Comparison of ENCODE assay signal across 11 cellular contexts in the genomic region with DNA sequence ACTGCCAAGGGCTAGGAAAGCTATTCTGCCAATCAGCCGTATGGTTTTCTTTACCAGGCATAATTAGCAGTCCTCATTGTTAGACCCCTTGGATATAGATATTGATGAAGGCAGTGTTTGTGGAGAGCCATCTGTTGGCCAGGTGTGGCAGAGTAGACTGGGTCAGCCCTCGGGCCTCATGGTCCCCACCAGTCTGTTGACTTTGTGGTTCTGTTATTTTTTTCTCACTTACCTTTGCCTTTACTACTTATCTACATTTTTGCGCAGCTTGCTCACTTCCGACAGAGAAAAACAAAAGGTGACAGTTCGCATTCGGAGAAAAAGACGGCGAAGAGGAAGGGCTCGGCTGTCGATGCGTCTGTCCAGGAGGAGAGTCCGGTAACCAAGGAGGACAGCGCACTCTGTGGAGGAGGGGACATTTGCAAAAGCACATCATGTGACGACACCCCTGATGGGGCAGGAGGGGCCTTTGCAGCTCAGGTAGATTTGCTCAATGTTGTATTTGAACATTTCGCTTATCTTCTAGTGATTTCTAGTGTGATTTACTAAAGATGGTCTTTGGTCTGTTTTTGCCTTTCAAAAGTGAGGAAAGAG. TPM values are rescaled to one million over a fixed set of nuclear protein-coding genes. Genes with fewer than 3 reads are reported as not detected.
DNase-seq lines count a peak whose midpoint lies in the region; ATAC-seq and TF ChIP-seq lines count a peak whose summit lies in the region.
"Had no signal": no experiment of that assay in that cellular context is flagged by ENCODE, and none has a peak within 500 bp of the region (broad histone marks: within the 10 kb centered on the region; RNA-seq: fewer than 3 reads in every experiment).

No MANE protein-coding gene starts in this region.

- CTCF ChIA-PET in Panc1 (lab: Charles Lee) = no interaction called here
- CTCF ChIA-PET in activated CD8-positive, alpha-beta memory T cell treated with anti-CD3 and anti-CD28 coated beads, Interleukin-2, amount 10 ng/mL, durations not matched to agents 7 days and 5 days (lab: Charles Lee) = interaction anchor here (0.9 to 1.7 kb wide), 13 partner anchors 13 to 356 kb away, joined by 3 to 12 read pairs (median 3); partner anchors contain the start of genes PRMT2 and YBEY

- no peaks in the 10 kb centered on the region for H3K9me3 ChIP-seq in Panc1 (ENCODE audit: control insufficient read depth, insufficient read depth, low read depth, low read length)
- H3K9me3 ChIP-seq: vagina had no signal

- peak; percentile 10 for TF ChIP-seq CTCF in GM12873 (IDR thresholded peaks at IDR 0.05; ENCODE audit: insufficient read depth, low read depth, low read length, missing control alignments)
- TF ChIP-seq CTCF in Panc1 (IDR thresholded peaks at IDR 0.05) = no peak
- no peak for TF ChIP-seq CTCF in glutamatergic neuron (IDR thresholded peaks at IDR 0.05; ENCODE audit: partially characterized antibody, unreplicated experiment)

- intact Hi-C loops in Panc1 (cut with micrococcal nuclease; ENCODE audit: unreplicated experiment) = no loop called here

- DNase-seq in Panc1 (ENCODE audit: low read depth, low spot score) (no peak), glutamatergic neuron (peak; percentile 31), left lobe of liver (ENCODE audit: low spot score) (no peak), SKM-1 (lab: John Stamatoyannopoulos, UW; ENCODE audit: unreplicated experiment) (no peak), H4 (ENCODE audit: low spot score) (no peak)
- no peak for DNase-seq in activated CD8-positive, alpha-beta memory T cell treated with anti-CD3 and anti-CD28 coated beads, Interleukin-2, amount 10 ng/mL, durations not matched to agents 7 days and 5 days
- DNase-seq: left colon, OCI-M1 had no signal

- in situ Hi-C loops in Panc1 (cut with HindIII; ENCODE audit: low pct_unique_long_range_greater_than_20kb, low sequenced_read_pairs) = no loop called here

- H3K79me2 ChIP-seq in ACC112 (ENCODE audit: control insufficient read depth, insufficient read depth, low read length, unreplicated experiment) = peaks cover 83% of the 10 kb centered on the region

- H3K4me1 Mint-ChIP-seq in glutamatergic neuron (ENCODE audit: low read depth, unreplicated experiment) = peaks cover 19% of the 10 kb centered on the region
- peaks cover 24% of the 10 kb centered on the region for H3K4me1 Mint-ChIP-seq in activated CD8-positive, alpha-beta memory T cell treated with anti-CD3 and anti-CD28 coated beads, Interleukin-2, amount 10 ng/mL, durations not matched to agents 7 days and 5 days

- ATAC-seq in Panc1 = no peak
- ATAC-seq in left lobe of liver = no peak
- no peak for ATAC-seq in activated CD8-positive, alpha-beta memory T cell treated with anti-CD3 and anti-CD28 coated beads, Interleukin-2, amount 10 ng/mL, durations not matched to agents 7 days and 5 days
- ATAC-seq: left colon had no signal

- H3K4me3 Mint-ChIP-seq in glutamatergic neuron (ENCODE audit: unreplicated experiment) = peak overlapping the region; percentile 97
- no peak overlapping the region for H3K4me3 Mint-ChIP-seq in activated CD8-positive, alpha-beta memory T cell treated with anti-CD3 and anti-CD28 coated beads, Interleukin-2, amount 10 ng/mL, durations not matched to agents 7 days and 5 days

- peak overlapping the region; percentile 93; the same call in 1 of the 2 replicates for H3K4me3 ChIP-seq in ACC112 (ENCODE audit: low read depth, low read length)
- peak overlapping the region; percentile 55 to 71; a peak in 3 of 4 replicates for H3K4me3 ChIP-seq in Panc1 (ENCODE audit: low read depth in 2 of 2, low read length in 2 of 2)

- POLR2A ChIA-PET in Panc1 (lab: Charles Lee) = no interaction called here

- H3K27ac ChIP-seq in ACC112 (ENCODE audit: low read depth, low read length) (no peak overlapping the region), Panc1 (ENCODE audit: low read length) (peak overlapping the region; percentile 88)

- no peaks in the 10 kb centered on the region; the same call in 1 of the 2 replicates for H3K36me3 ChIP-seq in ACC112 (ENCODE audit: insufficient read depth, low read length)
- H3K36me3 ChIP-seq in Panc1 (ENCODE audit: control insufficient read depth, insufficient read depth, low read length) = peaks cover 2% of the 10 kb centered on the region; the same call in 1 of the 2 replicates

- TSS peak; percentile 72 for BruUV-seq in Panc1 (replicated peaks; lab: Mats Ljungman, UMichigan)

- peaks cover 16% of the 10 kb centered on the region for H3K27me3 Mint-ChIP-seq in glutamatergic neuron (ENCODE audit: unreplicated experiment)
- no peaks in the 10 kb centered on the region for H3K27me3 Mint-ChIP-seq in activated CD8-positive, alpha-beta memory T cell treated with anti-CD3 and anti-CD28 coated beads, Interleukin-2, amount 10 ng/mL, durations not matched to agents 7 days and 5 days

- H3K4me1 ChIP-seq in ACC112 (ENCODE audit: control insufficient read depth, insufficient read depth, low read length, unreplicated experiment) (peaks cover 23% of the 10 kb centered on the region), Panc1 (ENCODE audit: control insufficient read depth, insufficient read depth, low read length) (peaks cover 21% of the 10 kb centered on the region)

- H2AFZ ChIP-seq in ACC112 (ENCODE audit: low read length, unreplicated experiment) = no peak overlapping the region

- peak overlapping the region; percentile 96 for H3K27ac Mint-ChIP-seq in glutamatergic neuron (ENCODE audit: unreplicated experiment)
- no peak overlapping the region for H3K27ac Mint-ChIP-seq in activated CD8-positive, alpha-beta memory T cell treated with anti-CD3 and anti-CD28 coated beads, Interleukin-2, amount 10 ng/mL, durations not matched to agents 7 days and 5 days

- peaks cover 3% of the 10 kb centered on the region for H3K36me3 Mint-ChIP-seq in glutamatergic neuron (ENCODE audit: unreplicated experiment)
- H3K36me3 Mint-ChIP-seq in activated CD8-positive, alpha-beta memory T cell treated with anti-CD3 and anti-CD28 coated beads, Interleukin-2, amount 10 ng/mL, durations not matched to agents 7 days and 5 days = peaks cover 39% of the 10 kb centered on the region

- H3K27me3 ChIP-seq in ACC112 (ENCODE audit: insufficient read depth, low read length) = no peaks in the 10 kb centered on the region
- H3K27me3 ChIP-seq in Panc1 (ENCODE audit: control insufficient read depth, insufficient read depth, low read length) = no peaks in the 10 kb centered on the region
- H3K27me3 ChIP-seq: vagina had no signal

- H3K9me3 Mint-ChIP-seq in glutamatergic neuron (ENCODE audit: unreplicated experiment) = peaks cover 14% of the 10 kb centered on the region
- no peaks in the 10 kb centered on the region for H3K9me3 Mint-ChIP-seq in activated CD8-positive, alpha-beta memory T cell treated with anti-CD3 and anti-CD28 coated beads, Interleukin-2, amount 10 ng/mL, durations not matched to agents 7 days and 5 days (ENCODE audit: low read depth)

RNA-seq across cellular contexts. Expression of gene PCNT, which starts 2.3 kb away (rescaled TPM):
- total RNA-seq in Panc1 (2021; ENCODE audit: unreplicated experiment) = 44.3 TPM
- polyA plus RNA-seq in Panc1 (2012; ENCODE audit: insufficient read length) = 24.4 TPM
- total RNA-seq in glutamatergic neuron (ENCODE audit: unreplicated experiment) = 117 TPM
- 13.2 TPM for total RNA-seq in left lobe of liver
- total RNA-seq in H4 (2014; rRNA removed; shearing (Covaris generic)) = 5.2 and 8.1 TPM in 2 replicates
- 100 to 1,000 TPM in 1 of 2 experiments, 10 to 100 TPM in 1; 89.7 to 104 TPM for total RNA-seq in activated CD8-positive, alpha-beta memory T cell treated with anti-CD3 and anti-CD28 coated beads, Interleukin-2, amount 10 ng/mL, durations not matched to agents 7 days and 5 days

RNA-seq across cellular contexts. Expression of gene C21orf58, which starts 2.5 kb away (rescaled TPM):
- total RNA-seq in Panc1 (2021; ENCODE audit: unreplicated experiment) (12.7 TPM), glutamatergic neuron (ENCODE audit: unreplicated experiment) (9.7 TPM), left lobe of liver (2.1 TPM)
- polyA plus RNA-seq in Panc1 (2012; ENCODE audit: insufficient read length) = 3.8 TPM
- 7.7 and 11.9 TPM in 2 replicates for total RNA-seq in H4 (2014; rRNA removed; shearing (Covaris generic))
- 10 to 100 TPM; 48.4 to 82.1 TPM for total RNA-seq in activated CD8-positive, alpha-beta memory T cell treated with anti-CD3 and anti-CD28 coated beads, Interleukin-2, amount 10 ng/mL, durations not matched to agents 7 days and 5 days

RNA-seq across cellular contexts. Expression of gene YBEY, which starts 40.1 kb away (rescaled TPM):
- total RNA-seq in Panc1 (2021; ENCODE audit: unreplicated experiment) (10.7 TPM), glutamatergic neuron (ENCODE audit: unreplicated experiment) (19.6 TPM), left lobe of liver (6.0 TPM)
- polyA plus RNA-seq in Panc1 (2012; ENCODE audit: insufficient read length) = 10.1 TPM
- 38.2 and 42.9 TPM in 2 replicates for total RNA-seq in H4 (2014; rRNA removed; shearing (Covaris generic))
- total RNA-seq in activated CD8-positive, alpha-beta memory T cell treated with anti-CD3 and anti-CD28 coated beads, Interleukin-2, amount 10 ng/mL, durations not matched to agents 7 days and 5 days = 1 to 10 TPM; 6.9 to 9.1 TPM

RNA-seq across cellular contexts. Expression of gene MCM3AP, which starts 40.8 kb away (rescaled TPM):
- 95.0 TPM for total RNA-seq in Panc1 (2021; ENCODE audit: unreplicated experiment)
- 45.3 TPM for polyA plus RNA-seq in Panc1 (2012; ENCODE audit: insufficient read length)
- total RNA-seq in glutamatergic neuron (ENCODE audit: unreplicated experiment) = 121 TPM
- 46.9 TPM for total RNA-seq in left lobe of liver
- 41.7 and 48.9 TPM in 2 replicates for total RNA-seq in H4 (2014; rRNA removed; shearing (Covaris generic))
- total RNA-seq in activated CD8-positive, alpha-beta memory T cell treated with anti-CD3 and anti-CD28 coated beads, Interleukin-2, amount 10 ng/mL, durations not matched to agents 7 days and 5 days = 100 to 1,000 TPM; 134 to 139 TPM
